Comparison of ENCODE assay signal across 26 cellular contexts in genomic region chr4:13815231-13815630, GRCh38.
DNase-seq lines count a peak whose midpoint lies in the region; ATAC-seq, FAIRE-seq and TF ChIP-seq lines count a peak whose summit lies in the region.
"Had no signal": no experiment of that assay in that cellular context is flagged by ENCODE, and none has a peak within 500 bp of the region (broad histone marks: within the 10 kb centered on the region; RNA-seq: fewer than 3 reads in every experiment).

No MANE protein-coding gene starts in this region.

- dilution Hi-C loops in IMR-90 (cut with HindIII; ENCODE audit: low sequenced_read_pairs, unreplicated experiment) = no loop called here

- TF ChIP-seq CTCF in IMR-90 (conservative IDR thresholded peaks at IDR 0.05; ENCODE audit: low read depth, low read length) (no peak), parathyroid adenoma (IDR thresholded peaks at IDR 0.05) (no peak)

- H4K91ac ChIP-seq in IMR-90 (ENCODE audit: insufficient read depth, low read depth, low read length) = no peak overlapping the region

- H3K9me1 ChIP-seq in IMR-90 (ENCODE audit: insufficient read depth, low read length) = no peaks in the 10 kb centered on the region

- H3K79me1 ChIP-seq in IMR-90 (ENCODE audit: low read depth in 1 of 2, low read length in 2 of 2) = no peaks in the 10 kb centered on the region

- DNase-seq in IMR-90 = no peak
- DNase-seq in urothelium cell line (ENCODE audit: low spot score) = no peak
- DNase-seq in COLO829 (ENCODE audit: low spot score) = no peak
- no peak for DNase-seq in islet precursor cell
- DNase-seq: 8988T; ACHN; BE2C; C1 segment of cervical spinal cord; Caco-2; Calu3; CD4-positive, alpha-beta memory T cell; CD4-positive, CD25-positive, alpha-beta regulatory T cell; CD8-positive, alpha-beta memory T cell; DMS153; DMS53; DMS79; DND-41; EL; GDM1 had no signal

- no peak overlapping the region for H3K56ac ChIP-seq in IMR-90 (ENCODE audit: extremely low read depth, insufficient read depth, low read length)

- no peaks in the 10 kb centered on the region for H3K79me2 ChIP-seq in parathyroid adenoma

- H3K27ac ChIP-seq in IMR-90 (ENCODE audit: insufficient read depth, low read length) (no peak overlapping the region), parathyroid adenoma (peak overlapping the region; percentile 15)
- H3K27ac ChIP-seq: BLaER1 had no signal

- H2AFZ ChIP-seq in IMR-90 (replicated peaks; ENCODE audit: low read length, poor library complexity) (peak overlapping the region; percentile 21), parathyroid adenoma (no peak overlapping the region)

- no peak overlapping the region for H2BK15ac ChIP-seq in IMR-90 (ENCODE audit: low read depth, low read length)

- no peak for FAIRE-seq in urothelium cell line (lab: Jason Lieb, UNC)
- FAIRE-seq: A204.1, D721Med, GM12878, GM12892, GM18507 had no signal

- no peak overlapping the region for H2BK20ac ChIP-seq in IMR-90 (ENCODE audit: low read depth, low read length)

- no peak overlapping the region for H4K8ac ChIP-seq in IMR-90 (ENCODE audit: low read depth in 2 of 2, low read length in 2 of 2)

- no peak overlapping the region for H2BK5ac ChIP-seq in IMR-90 (ENCODE audit: low read depth, low read length, poor library complexity, severe bottlenecking)

- no peak overlapping the region for H3K4ac ChIP-seq in IMR-90 (ENCODE audit: low read depth, low read length)

- H3K9me3 ChIP-seq in IMR-90 (ENCODE audit: control insufficient read depth, insufficient read depth, low read length) = no peaks in the 10 kb centered on the region
- H3K9me3 ChIP-seq in parathyroid adenoma (ENCODE audit: control insufficient read depth, low read length) = no peaks in the 10 kb centered on the region
- H3K9me3 ChIP-seq: BE2C, BLaER1, Caco-2 had no signal

- BruUV-seq in IMR-90 (replicated peaks; lab: Mats Ljungman, UMichigan) = no TSS peak

- H3K4me2 ChIP-seq in IMR-90 (ENCODE audit: low read depth, low read length) = no peak overlapping the region
- H3K4me2 ChIP-seq in parathyroid adenoma (ENCODE audit: low read length) = no peak overlapping the region
- H3K4me2 ChIP-seq: BLaER1 had no signal

- TF ChIP-seq RAD21 in IMR-90 (IDR thresholded peaks at IDR 0.05; ENCODE audit: low read length) = no peak

- no peaks in the 10 kb centered on the region; the same call in 1 of the 2 replicates for H3K27me3 ChIP-seq in IMR-90 (ENCODE audit: control insufficient read depth, insufficient read depth, low read length)
- H3K27me3 ChIP-seq in parathyroid adenoma (ENCODE audit: control insufficient read depth, insufficient read depth, low read length) = no peaks in the 10 kb centered on the region
- H3K27me3 ChIP-seq: BE2C, BLaER1 had no signal

- H3K23ac ChIP-seq in IMR-90 (ENCODE audit: low read depth, low read length) = no peak overlapping the region

- no peak overlapping the region for H2BK120ac ChIP-seq in IMR-90 (ENCODE audit: low read depth, low read length)

- no peak overlapping the region for H3K18ac ChIP-seq in IMR-90 (ENCODE audit: low read depth, low read length)

- H4K20me1 ChIP-seq in IMR-90 (ENCODE audit: insufficient read depth, low read length) = no peaks in the 10 kb centered on the region
- H4K20me1 ChIP-seq: BLaER1 had no signal

- no peaks in the 10 kb centered on the region for H3K4me1 ChIP-seq in IMR-90 (ENCODE audit: control insufficient read depth, insufficient read depth, low read length)
- peaks cover 19% of the 10 kb centered on the region for H3K4me1 ChIP-seq in parathyroid adenoma
- H3K4me1 ChIP-seq: BE2C, BLaER1, Caco-2 had no signal

- H3K14ac ChIP-seq in IMR-90 (replicated peaks; ENCODE audit: low read depth, low read length) = no peak overlapping the region

- H3K9ac ChIP-seq in IMR-90 (ENCODE audit: low read depth, low read length) (no peak overlapping the region), parathyroid adenoma (no peak overlapping the region)
- H3K9ac ChIP-seq: BLaER1 had no signal

- no peak overlapping the region for H2AK5ac ChIP-seq in IMR-90 (ENCODE audit: low read depth, low read length)

- no CpG with 5 or more reads among the region's 3 CpGs for WGBS in IMR-90 (ENCODE audit: extremely low coverage in 2 of 2, insufficient read length in 1 of 2), 2 experiments

- intact Hi-C loops in IMR-90 (cut with micrococcal nuclease) = no loop called here

- no peak for ATAC-seq in IMR-90 (ENCODE audit: low read depth)
- ATAC-seq: GM12878 had no signal

- no peak overlapping the region for H2AK9ac ChIP-seq in IMR-90 (replicated peaks; ENCODE audit: low read depth, low read length, poor library complexity)

- no peak overlapping the region for H4K5ac ChIP-seq in IMR-90 (ENCODE audit: low read depth, low read length)

- CTCF ChIA-PET in IMR-90 (lab: Yijun Ruan, JAX) = no interaction called here

- in situ Hi-C loops in IMR-90 (cut with MboI; ENCODE audit: low sequenced_read_pairs) = no loop called here

- no peak for TF ChIP-seq POLR2A in IMR-90 (IDR thresholded peaks at IDR 0.05; ENCODE audit: low read depth, low read length)

- POLR2A ChIA-PET in IMR-90 (lab: Charles Lee; ENCODE audit: unreplicated experiment) = no interaction called here

- H3K4me3 ChIP-seq in IMR-90 (ENCODE audit: insufficient read depth, low read depth, low read length) (no peak overlapping the region), parathyroid adenoma (ENCODE audit: low read depth, low read length) (no peak overlapping the region)
- H3K4me3 ChIP-seq: BLaER1, GM12878 had no signal

- H3K36me3 ChIP-seq in IMR-90 (ENCODE audit: control insufficient read depth, insufficient read depth, low read length) = no peaks in the 10 kb centered on the region
- no peaks in the 10 kb centered on the region for H3K36me3 ChIP-seq in parathyroid adenoma (ENCODE audit: control insufficient read depth, insufficient read depth, low read length)
- H3K36me3 ChIP-seq: BE2C, BLaER1 had no signal

TF ChIP-seq in IMR-90, 13 proteins besides CTCF, POLR2A, EP300 and RAD21:
- TF ChIP-seq FOS (IDR thresholded peaks at IDR 0.05; ENCODE audit: low read depth, low read length) (no peak), NFE2L2 (IDR thresholded peaks at IDR 0.05; ENCODE audit: low read depth, low read length) (no peak), MXI1 (IDR thresholded peaks at IDR 0.05; ENCODE audit: borderline replicate concordance, low read depth, low read length) (no peak), RCOR1 (IDR thresholded peaks at IDR 0.05; ENCODE audit: insufficient replicate concordance, low read length) (no peak), CEBPB (IDR thresholded peaks at IDR 0.05; ENCODE audit: low read depth, low read length) (no peak), CHD1 (IDR thresholded peaks at IDR 0.05; ENCODE audit: low read depth, low read length) (no peak), SMC3 (IDR thresholded peaks at IDR 0.05; ENCODE audit: low read depth, low read length) (no peak), BHLHE40 (IDR thresholded peaks at IDR 0.05; ENCODE audit: low read depth, low read length) (no peak), ELK1 (IDR thresholded peaks at IDR 0.05; ENCODE audit: borderline replicate concordance, low read depth, low read length) (no peak), MAZ (IDR thresholded peaks at IDR 0.05; ENCODE audit: borderline replicate concordance, low read depth, low read length) (no peak), RFX5 (IDR thresholded peaks at IDR 0.05; ENCODE audit: low read depth, low read length) (no peak)
- TF ChIP-seq, protein P1, sequence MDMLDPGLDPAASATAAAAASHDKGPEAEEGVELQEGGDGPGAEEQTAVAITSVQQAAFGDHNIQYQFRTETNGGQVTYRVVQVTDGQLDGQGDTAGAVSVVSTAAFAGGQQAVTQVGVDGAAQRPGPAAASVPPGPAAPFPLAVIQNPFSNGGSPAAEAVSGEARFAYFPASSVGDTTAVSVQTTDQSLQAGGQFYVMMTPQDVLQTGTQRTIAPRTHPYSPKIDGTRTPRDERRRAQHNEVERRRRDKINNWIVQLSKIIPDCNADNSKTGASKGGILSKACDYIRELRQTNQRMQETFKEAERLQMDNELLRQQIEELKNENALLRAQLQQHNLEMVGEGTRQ (IDR thresholded peaks at IDR 0.05; ENCODE audit: low read depth, low read length) = no peak
